Comparison of ENCODE assay signal across 3 cellular contexts in genomic region chr21:35674895-35675470, GRCh38.
TF ChIP-seq lines count a peak whose summit lies in the region.

No MANE protein-coding gene starts in this region.

TF ChIP-seq in liver, 16 proteins besides CTCF, POLR2A, EP300 and RAD21:
- TF ChIP-seq GABPA (IDR thresholded peaks at IDR 0.05 in 1 of 2, conservative IDR thresholded peaks at IDR 0.05 in 1 of 2) (no peak), SP1 (IDR thresholded peaks at IDR 0.05) (peak; percentile 59), FOXA2 (IDR thresholded peaks at IDR 0.05) (no peak), RXRA (IDR thresholded peaks at IDR 0.05) (peak; percentile 60 to 81), HNF4A (conservative IDR thresholded peaks at IDR 0.05) (peak; percentile 37 to 42), TAF1 (conservative IDR thresholded peaks at IDR 0.05) (no peak), YY1 (IDR thresholded peaks at IDR 0.05) (peak; percentile 26), ZBTB33 (IDR thresholded peaks at IDR 0.05) (no peak)

TF ChIP-seq in HepG2, 621 proteins besides CTCF, POLR2A, EP300 and RAD21 (continues in another document):
- TF ChIP-seq ZNF292 (CRISPR knock-in tag; IDR thresholded peaks at IDR 0.05; ENCODE audit: borderline replicate concordance, low read depth) (no peak), ZNF143 (CRISPR knock-in tag; IDR thresholded peaks at IDR 0.05) (no peak), FOXP4 (CRISPR knock-in tag; IDR thresholded peaks at IDR 0.05) (no peak), ZNF652 (CRISPR knock-in tag; IDR thresholded peaks at IDR 0.05; ENCODE audit: borderline replicate concordance, low read depth) (no peak), ZBTB44 (CRISPR knock-in tag; IDR thresholded peaks at IDR 0.05) (no peak), BCL3 (CRISPR knock-in tag; IDR thresholded peaks at IDR 0.05) (no peak), ZNF18 (CRISPR knock-in tag; IDR thresholded peaks at IDR 0.05; ENCODE audit: insufficient replicate concordance) (no peak), TEAD2 (CRISPR knock-in tag; IDR thresholded peaks at IDR 0.05) (no peak), DMTF1 (CRISPR knock-in tag; IDR thresholded peaks at IDR 0.05) (no peak), MAFF (IDR thresholded peaks at IDR 0.05; ENCODE audit: low read depth, low read length) (no peak), SUZ12 (IDR thresholded peaks at IDR 0.05; ENCODE audit: low read depth, low read length) (no peak), POGK (CRISPR knock-in tag; conservative IDR thresholded peaks at IDR 0.05) (no peak)

TF ChIP-seq in SK-N-SH treated with all-trans-retinoic acid at 6 μM for 48 hours, 23 proteins besides CTCF, POLR2A, EP300 and RAD21:
- TF ChIP-seq ARNTL (CRISPR knock-in tag; IDR thresholded peaks at IDR 0.05; ENCODE audit: borderline replicate concordance, low read depth), result no peak
- TF ChIP-seq TCF4 (CRISPR knock-in tag; IDR thresholded peaks at IDR 0.05; ENCODE audit: borderline replicate concordance), result no peak
- no peak for TF ChIP-seq CSRNP3 (CRISPR knock-in tag; IDR thresholded peaks at IDR 0.05)
- no peak for TF ChIP-seq ESRRG (CRISPR knock-in tag; IDR thresholded peaks at IDR 0.05)
- no peak for TF ChIP-seq TOX (CRISPR knock-in tag; IDR thresholded peaks at IDR 0.05; ENCODE audit: borderline replicate concordance)
- TF ChIP-seq POU6F1 (CRISPR knock-in tag; IDR thresholded peaks at IDR 0.05; ENCODE audit: borderline replicate concordance, low read depth), result no peak
- TF ChIP-seq ZC3H10 (CRISPR knock-in tag; IDR thresholded peaks at IDR 0.05), result no peak
- no peak for TF ChIP-seq ZFP30 (CRISPR knock-in tag; IDR thresholded peaks at IDR 0.05)
- no peak for TF ChIP-seq ZNF565 (CRISPR knock-in tag; conservative IDR thresholded peaks at IDR 0.05; ENCODE audit: low read depth)
- no peak for TF ChIP-seq CSDC2 (CRISPR knock-in tag; IDR thresholded peaks at IDR 0.05)
- TF ChIP-seq BACH2 (CRISPR knock-in tag; IDR thresholded peaks at IDR 0.05; ENCODE audit: borderline replicate concordance), result no peak
- no peak for TF ChIP-seq OSR1 (CRISPR knock-in tag; IDR thresholded peaks at IDR 0.05)
- TF ChIP-seq GLIS3 (CRISPR knock-in tag; IDR thresholded peaks at IDR 0.05), result no peak
- TF ChIP-seq CREB5 (CRISPR knock-in tag; IDR thresholded peaks at IDR 0.05; ENCODE audit: low read depth), result no peak
- no peak for TF ChIP-seq RARB (CRISPR knock-in tag; IDR thresholded peaks at IDR 0.05)
